ENCODE assay signal across 21 cellular contexts in the genomic region with DNA sequence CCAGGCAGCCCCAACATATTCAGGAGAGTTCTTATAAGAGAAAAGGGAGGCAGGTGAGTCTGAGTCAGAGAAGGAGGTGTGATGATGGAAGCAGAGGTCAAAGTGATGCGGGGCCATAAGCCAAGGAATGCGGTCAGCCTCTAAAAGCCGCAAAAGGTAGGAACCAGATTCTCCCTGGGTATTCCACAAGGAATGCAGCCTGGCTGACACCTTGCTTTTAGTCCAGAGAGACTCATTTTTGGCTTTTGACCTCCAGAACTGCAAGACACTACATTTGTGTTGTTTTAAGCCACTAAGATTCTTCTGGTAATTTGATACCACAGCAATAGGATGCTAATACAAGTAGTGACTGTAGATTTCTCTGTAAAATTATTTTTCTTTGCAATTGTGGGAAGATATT.
A peak's percentile ranks its signal among the peaks of the same experiment; 100 is the strongest.
DNase-seq lines count a peak whose midpoint lies in the region; TF ChIP-seq lines count a peak whose summit lies in the region.
"Had no signal": no experiment of that assay in that cellular context is flagged by ENCODE, and none has a peak within 500 bp of the region (broad histone marks: within the 10 kb centered on the region; RNA-seq: fewer than 3 reads in every experiment).

No MANE protein-coding gene starts in this region.

- DNase-seq in LHCN-M2 (ENCODE audit: low read depth): peak; percentile 42
- peak; percentile 19 for DNase-seq in brain microvascular endothelial cell
- DNase-seq in iris pigment epithelial cell (ENCODE audit: low read depth): peak; percentile 39
- no peak for DNase-seq in activated T-helper 2 cell treated with anti-CD3 and anti-CD28 coated beads, Interferon-gamma antibody, Interleukin-2, Interleukin-4, amounts not matched to agents 10 μg/mL and 5 μg/mL and 100 μg/mL, durations not matched to agents 14 hours and 24 hours and 36 hours (ENCODE audit: low spot score)
- no peak for DNase-seq in inferior parietal cortex (ENCODE audit: extremely low spot score)
- no peak for DNase-seq in ecto neural progenitor cell (ENCODE audit: low spot score)
- DNase-seq in ureter (ENCODE audit: low spot score): no peak
- DNase-seq: Calu3; CD4-positive, alpha-beta memory T cell; DMS153; GDM1; MG63; NCI-H1417 treated with DMSO at 0.1 percent for 48 hours; NCI-H187; NCI-H446; NCI-H526 had no signal

- H3K27me3 ChIP-seq in brain microvascular endothelial cell (replicated peaks): no peaks in the 10 kb centered on the region
- H3K27me3 ChIP-seq: BLaER1 treated with 17β-estradiol and CSF1 and Interleukin-3, amounts not matched to agents 10 nM and 100 nM; MG63; SJSA1 had no signal

- no peaks in the 10 kb centered on the region for H3K9me3 Mint-ChIP-seq in activated T-helper 2 cell treated with anti-CD3 and anti-CD28 coated beads, Interferon-gamma antibody, Interleukin-2, Interleukin-4, amounts not matched to agents 10 μg/mL and 5 μg/mL and 100 μg/mL, durations not matched to agents 14 hours and 24 hours and 36 hours
- H3K9me3 Mint-ChIP-seq: IgD-negative memory B cell had no signal

- no peak for TF ChIP-seq CTCF in brain microvascular endothelial cell (IDR thresholded peaks at IDR 0.05; ENCODE audit: low read depth, low read length, missing control alignments)

- intact Hi-C loops in activated T-helper 2 cell treated with anti-CD3 and anti-CD28 coated beads, Interferon-gamma antibody, Interleukin-2, Interleukin-4, amounts not matched to agents 10 μg/mL and 5 μg/mL and 100 μg/mL, durations not matched to agents 14 hours and 24 hours and 36 hours (cut with micrococcal nuclease): loop anchor here (10.0 kb wide), 1 partner anchor 113 kb away; no protein-coding TSS in a partner anchor

- H3K4me3 Mint-ChIP-seq in activated T-helper 2 cell treated with anti-CD3 and anti-CD28 coated beads, Interferon-gamma antibody, Interleukin-2, Interleukin-4, amounts not matched to agents 10 μg/mL and 5 μg/mL and 100 μg/mL, durations not matched to agents 14 hours and 24 hours and 36 hours (ENCODE audit: low read depth): no peak overlapping the region
- H3K4me3 Mint-ChIP-seq: CD4-positive, alpha-beta memory T cell; GM23338; IgD-negative memory B cell had no signal

- H3K4me3 ChIP-seq in brain microvascular endothelial cell (ENCODE audit: low read depth, low read length): no peak overlapping the region
- H3K4me3 ChIP-seq: BLaER1 treated with 17β-estradiol and CSF1 and Interleukin-3, amounts not matched to agents 10 nM and 100 nM; GM23338; HAP-1; MG63; SJSA1 had no signal

- in situ Hi-C loops in brain microvascular endothelial cell (cut with HindIII; ENCODE audit: low pct_ligation_motif_present, low sequenced_read_pairs): no loop called here

- peaks cover 11% of the 10 kb centered on the region for H3K27me3 Mint-ChIP-seq in activated T-helper 2 cell treated with anti-CD3 and anti-CD28 coated beads, Interferon-gamma antibody, Interleukin-2, Interleukin-4, amounts not matched to agents 10 μg/mL and 5 μg/mL and 100 μg/mL, durations not matched to agents 14 hours and 24 hours and 36 hours (ENCODE audit: low read depth)
- H3K27me3 Mint-ChIP-seq: IgD-negative memory B cell had no signal

- no peaks in the 10 kb centered on the region for H3K36me3 ChIP-seq in brain microvascular endothelial cell (replicated peaks)
- H3K36me3 ChIP-seq: BLaER1 treated with 17β-estradiol and CSF1 and Interleukin-3, amounts not matched to agents 10 nM and 100 nM; HAP-1; MG63; SJSA1 had no signal

- no peak overlapping the region for H3K27ac Mint-ChIP-seq in activated T-helper 2 cell treated with anti-CD3 and anti-CD28 coated beads, Interferon-gamma antibody, Interleukin-2, Interleukin-4, amounts not matched to agents 10 μg/mL and 5 μg/mL and 100 μg/mL, durations not matched to agents 14 hours and 24 hours and 36 hours
- H3K27ac Mint-ChIP-seq: CD4-positive, alpha-beta memory T cell; GM23338; IgD-negative memory B cell had no signal

- H3K27ac ChIP-seq in brain microvascular endothelial cell: no peak overlapping the region
- H3K27ac ChIP-seq: BLaER1 treated with 17β-estradiol and CSF1 and Interleukin-3, amounts not matched to agents 10 nM and 100 nM; SJSA1 had no signal

- peaks cover 10% of the 10 kb centered on the region for H3K4me1 Mint-ChIP-seq in activated T-helper 2 cell treated with anti-CD3 and anti-CD28 coated beads, Interferon-gamma antibody, Interleukin-2, Interleukin-4, amounts not matched to agents 10 μg/mL and 5 μg/mL and 100 μg/mL, durations not matched to agents 14 hours and 24 hours and 36 hours (ENCODE audit: low read depth)
- H3K4me1 Mint-ChIP-seq: GM23338 had no signal

- no peaks in the 10 kb centered on the region for H3K36me3 Mint-ChIP-seq in activated T-helper 2 cell treated with anti-CD3 and anti-CD28 coated beads, Interferon-gamma antibody, Interleukin-2, Interleukin-4, amounts not matched to agents 10 μg/mL and 5 μg/mL and 100 μg/mL, durations not matched to agents 14 hours and 24 hours and 36 hours (ENCODE audit: low read depth)
- H3K36me3 Mint-ChIP-seq: CD4-positive, alpha-beta memory T cell; IgD-negative memory B cell had no signal

Comparison
In these comparisons a context has a peak if more than half of its experiments do, and no peak if none do; other contexts are left out.
1. DNase-seq: peak in LHCN-M2 (single experiment), brain microvascular endothelial cell (single experiment) and iris pigment epithelial cell (single experiment); none in activated T-helper 2 cell treated with anti-CD3 and anti-CD28 coated beads, Interferon-gamma antibody, Interleukin-2, Interleukin-4, amounts not matched to agents 10 μg/mL and 5 μg/mL and 100 μg/mL, durations not matched to agents 14 hours and 24 hours and 36 hours (single experiment), inferior parietal cortex (single experiment), ecto neural progenitor cell (single experiment) and ureter (single experiment).